8 cellular contexts compared by ENCODE assay signal in genomic region chr17:10316986-10317834, GRCh38. TPM values are rescaled to one million over a fixed set of nuclear protein-coding genes. Genes with fewer than 3 reads are reported as not detected.
DNase-seq lines count a peak whose midpoint lies in the region; ATAC-seq and TF ChIP-seq lines count a peak whose summit lies in the region.

No MANE protein-coding gene starts in this region.

- no peak overlapping the region for H3K4me2 ChIP-seq in DND-41 (ENCODE audit: insufficient read depth, low read length)

- H3K27me3 ChIP-seq in DND-41 (ENCODE audit: insufficient read depth, low read length, poor library complexity) = peaks cover 2% of the 10 kb centered on the region

- H3K36me3 ChIP-seq in DND-41 (ENCODE audit: insufficient read depth, low read length) (no peaks in the 10 kb centered on the region), mucosa of descending colon (ENCODE audit: low read depth) (no peaks in the 10 kb centered on the region)

- H3K4me3 ChIP-seq in DND-41 (ENCODE audit: low read depth in 1 of 2, low read length in 2 of 2) (no peak overlapping the region), coronary artery (no peak overlapping the region), mucosa of descending colon (no peak overlapping the region)

- peak; percentile 56; the same call in 1 of the 3 replicates for ATAC-seq in DND-41 (ENCODE audit: insufficient read depth, low read depth)
- ATAC-seq in GM21619 (IDR thresholded peaks at IDR 0.05; ENCODE audit: unreplicated experiment) = peak; percentile 75
- ATAC-seq in mucosa of descending colon = peak; percentile 34
- ATAC-seq in HG03045 (IDR thresholded peaks at IDR 0.05; ENCODE audit: unreplicated experiment) = no peak
- no peak for ATAC-seq in HG02938 (IDR thresholded peaks at IDR 0.05; ENCODE audit: unreplicated experiment)

- H4K20me1 ChIP-seq in DND-41 (ENCODE audit: insufficient read depth, low read length) = no peaks in the 10 kb centered on the region

- H2AFZ ChIP-seq in DND-41 (ENCODE audit: low read depth, low read length) = no peak overlapping the region

- H3K9me3 ChIP-seq in DND-41 (ENCODE audit: insufficient read depth, low read length, severe bottlenecking) = no peaks in the 10 kb centered on the region
- H3K9me3 ChIP-seq in mucosa of descending colon = no peaks in the 10 kb centered on the region

- peak; percentile 30 for DNase-seq in DND-41
- peak; percentile 58 for DNase-seq in OCI-M1 (lab: John Stamatoyannopoulos, UW)
- DNase-seq in coronary artery (ENCODE audit: low spot score) = no peak
- peak in 2 of 3 donors; percentile 72 to 88 for DNase-seq in mucosa of descending colon
- no peak for DNase-seq in NCI-H446 treated with DMSO at 0.1 percent for 48 hours (lab: John Stamatoyannopoulos, UW)

- no peaks in the 10 kb centered on the region for H3K79me2 ChIP-seq in DND-41 (ENCODE audit: insufficient read depth, low read length)

- intact Hi-C loops in mucosa of descending colon (cut with DNase I, micrococcal nuclease) = no loop called here

- H3K4me1 ChIP-seq in DND-41 (ENCODE audit: insufficient read depth, low read length) (no peaks in the 10 kb centered on the region), mucosa of descending colon (ENCODE audit: low read depth) (no peaks in the 10 kb centered on the region)

- H3K9ac ChIP-seq in DND-41 (ENCODE audit: low read depth, low read length) = no peak overlapping the region

- peak; percentile 68 for TF ChIP-seq CTCF in DND-41 (IDR thresholded peaks at IDR 0.05; ENCODE audit: borderline replicate concordance, extremely low read depth, low read length, poor library complexity, severe bottlenecking)
- peak; percentile 29 for TF ChIP-seq CTCF in coronary artery (IDR thresholded peaks at IDR 0.05)
- TF ChIP-seq CTCF in mucosa of descending colon (IDR thresholded peaks at IDR 0.05) = peak; percentile 58

- no peak overlapping the region for H3K27ac ChIP-seq in DND-41 (ENCODE audit: low read length)
- H3K27ac ChIP-seq in coronary artery = no peak overlapping the region

RNA-seq across cellular contexts. Expression of gene MYH13, which starts 55.6 kb away (rescaled TPM):
- total RNA-seq in mucosa of descending colon = under 1 TPM in 1 of 3 donors, not detected in 2; 0.05 TPM

Comparison
In these comparisons a context has a peak if more than half of its experiments do, and no peak if none do; other contexts are left out.
1. ATAC-seq: peak in DND-41 (single experiment), GM21619 (single experiment) and mucosa of descending colon (single experiment); none in HG03045 (single experiment) and HG02938 (single experiment).
2. DNase-seq: peak in DND-41 (single experiment), OCI-M1 (single experiment) and mucosa of descending colon (2 of 3); none in coronary artery (single experiment) and NCI-H446 treated with DMSO at 0.1 percent for 48 hours (single experiment).
3. Peak in every context shown above with its lines, with median percentiles within 50 percentile points of each other: CTCF ChIP-seq.